Comparison of ENCODE assay signal across 1 cellular context in genomic region chr1:227317541-227318002, GRCh38.
A peak's percentile ranks its signal among the peaks of the same experiment; 100 is the strongest.
TF ChIP-seq lines count a peak whose summit lies in the region.

No MANE protein-coding gene starts in this region.

TF ChIP-seq in K562, 482 proteins besides CTCF, POLR2A, EP300 and RAD21 (continued from another document and continues in another):
- TF ChIP-seq FOXP4 (CRISPR knock-in tag; IDR thresholded peaks at IDR 0.05; ENCODE audit: borderline replicate concordance), result no peak
- no peak for TF ChIP-seq SMARCB1 (IDR thresholded peaks at IDR 0.05; ENCODE audit: insufficient read length, low read depth)
- peak; percentile 98 for TF ChIP-seq MLLT1 (IDR thresholded peaks at IDR 0.05)
- no peak for TF ChIP-seq CXXC5 (CRISPR knock-in tag; IDR thresholded peaks at IDR 0.05)
- TF ChIP-seq CCAR2 (IDR thresholded peaks at IDR 0.05; ENCODE audit: low read depth, low read length), result no peak
- TF ChIP-seq FOXA3 (CRISPR knock-in tag; conservative IDR thresholded peaks at IDR 0.05 in 1 of 2, IDR thresholded peaks at IDR 0.05 in 1 of 2), result no peak
- peak; percentile 28 for TF ChIP-seq TAF9B (IDR thresholded peaks at IDR 0.05; ENCODE audit: partially characterized antibody)
- no peak for TF ChIP-seq SNRNP70 (optimal IDR thresholded peaks at IDR 0.05; ENCODE audit: low read depth, low read length)
- no peak for TF ChIP-seq BMI1 (IDR thresholded peaks at IDR 0.05; ENCODE audit: low read length)
- 0 out of 2 replicates have a peak, but pooled peaks have one; percentile 27 for TF ChIP-seq ZEB2 (IDR thresholded peaks at IDR 0.05)
- no peak for TF ChIP-seq POLR3G (IDR thresholded peaks at IDR 0.05; ENCODE audit: extremely low read depth, insufficient read length, insufficient replicate concordance)
- TF ChIP-seq, protein P1, sequence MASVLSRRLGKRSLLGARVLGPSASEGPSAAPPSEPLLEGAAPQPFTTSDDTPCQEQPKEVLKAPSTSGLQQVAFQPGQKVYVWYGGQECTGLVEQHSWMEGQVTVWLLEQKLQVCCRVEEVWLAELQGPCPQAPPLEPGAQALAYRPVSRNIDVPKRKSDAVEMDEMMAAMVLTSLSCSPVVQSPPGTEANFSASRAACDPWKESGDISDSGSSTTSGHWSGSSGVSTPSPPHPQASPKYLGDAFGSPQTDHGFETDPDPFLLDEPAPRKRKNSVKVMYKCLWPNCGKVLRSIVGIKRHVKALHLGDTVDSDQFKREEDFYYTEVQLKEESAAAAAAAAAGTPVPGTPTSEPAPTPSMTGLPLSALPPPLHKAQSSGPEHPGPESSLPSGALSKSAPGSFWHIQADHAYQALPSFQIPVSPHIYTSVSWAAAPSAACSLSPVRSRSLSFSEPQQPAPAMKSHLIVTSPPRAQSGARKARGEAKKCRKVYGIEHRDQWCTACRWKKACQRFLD (CRISPR knock-in tag; IDR thresholded peaks at IDR 0.05), result no peak
- TF ChIP-seq FOXJ3 (CRISPR knock-in tag; IDR thresholded peaks at IDR 0.05), result no peak
- no peak for TF ChIP-seq BCL6 (CRISPR knock-in tag; IDR thresholded peaks at IDR 0.05)
- TF ChIP-seq ZNF57 (CRISPR knock-in tag; IDR thresholded peaks at IDR 0.05), result no peak
- TF ChIP-seq RBM25 (IDR thresholded peaks at IDR 0.05; ENCODE audit: low read depth, low read length, severe bottlenecking), result no peak
- TF ChIP-seq, protein P2, sequence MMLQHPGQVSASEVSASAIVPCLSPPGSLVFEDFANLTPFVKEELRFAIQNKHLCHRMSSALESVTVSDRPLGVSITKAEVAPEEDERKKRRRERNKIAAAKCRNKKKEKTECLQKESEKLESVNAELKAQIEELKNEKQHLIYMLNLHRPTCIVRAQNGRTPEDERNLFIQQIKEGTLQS (IDR thresholded peaks at IDR 0.05), result peak; percentile 90
- TF ChIP-seq, protein P2 (CRISPR knock-in tag; conservative IDR thresholded peaks at IDR 0.05), result no peak
- TF ChIP-seq LCOR (CRISPR knock-in tag; IDR thresholded peaks at IDR 0.05), result no peak
- TF ChIP-seq, protein P3, sequence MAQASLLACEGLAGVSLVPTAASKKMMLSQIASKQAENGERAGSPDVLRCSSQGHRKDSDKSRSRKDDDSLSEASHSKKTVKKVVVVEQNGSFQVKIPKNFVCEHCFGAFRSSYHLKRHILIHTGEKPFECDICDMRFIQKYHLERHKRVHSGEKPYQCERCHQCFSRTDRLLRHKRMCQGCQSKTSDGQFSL (CRISPR knock-in tag; IDR thresholded peaks at IDR 0.05), result no peak
- TF ChIP-seq, protein P3 (tag; IDR thresholded peaks at IDR 0.05), result no peak; a peak in 1 of 4 replicates
- no peak for TF ChIP-seq TSHZ1 (CRISPR knock-in tag; IDR thresholded peaks at IDR 0.05)
- TF ChIP-seq ETV5 (CRISPR knock-in tag; IDR thresholded peaks at IDR 0.05; ENCODE audit: low read depth), result no peak
- TF ChIP-seq MTA2 (IDR thresholded peaks at IDR 0.05; ENCODE audit: low read depth), result peak; percentile 40; the same call in 1 of the 2 replicates
- TF ChIP-seq TEAD4 (IDR thresholded peaks at IDR 0.05; ENCODE audit: low read length), result no peak
- TF ChIP-seq TEAD4 (CRISPR knock-in tag; IDR thresholded peaks at IDR 0.05; ENCODE audit: borderline replicate concordance), result no peak
- peak; percentile 67; the same call in 1 of the 2 replicates for TF ChIP-seq MIER1 (IDR thresholded peaks at IDR 0.05; ENCODE audit: low read depth)
- TF ChIP-seq, protein P4, sequence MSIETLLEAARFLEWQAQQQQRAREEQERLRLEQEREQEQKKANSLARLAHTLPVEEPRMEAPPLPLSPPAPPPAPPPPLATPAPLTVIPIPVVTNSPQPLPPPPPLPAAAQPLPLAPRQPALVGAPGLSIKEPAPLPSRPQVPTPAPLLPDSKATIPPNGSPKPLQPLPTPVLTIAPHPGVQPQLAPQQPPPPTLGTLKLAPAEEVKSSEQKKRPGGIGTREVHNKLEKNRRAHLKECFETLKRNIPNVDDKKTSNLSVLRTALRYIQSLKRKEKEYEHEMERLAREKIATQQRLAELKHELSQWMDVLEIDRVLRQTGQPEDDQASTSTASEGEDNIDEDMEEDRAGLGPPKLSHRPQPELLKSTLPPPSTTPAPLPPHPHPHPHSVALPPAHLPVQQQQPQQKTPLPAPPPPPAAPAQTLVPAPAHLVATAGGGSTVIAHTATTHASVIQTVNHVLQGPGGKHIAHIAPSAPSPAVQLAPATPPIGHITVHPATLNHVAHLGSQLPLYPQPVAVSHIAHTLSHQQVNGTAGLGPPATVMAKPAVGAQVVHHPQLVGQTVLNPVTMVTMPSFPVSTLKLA (conservative IDR thresholded peaks at IDR 0.05), result peak in 1 of 2 experiments; percentile 23; a peak in 1 of 4 replicates
- TF ChIP-seq, protein P5, sequence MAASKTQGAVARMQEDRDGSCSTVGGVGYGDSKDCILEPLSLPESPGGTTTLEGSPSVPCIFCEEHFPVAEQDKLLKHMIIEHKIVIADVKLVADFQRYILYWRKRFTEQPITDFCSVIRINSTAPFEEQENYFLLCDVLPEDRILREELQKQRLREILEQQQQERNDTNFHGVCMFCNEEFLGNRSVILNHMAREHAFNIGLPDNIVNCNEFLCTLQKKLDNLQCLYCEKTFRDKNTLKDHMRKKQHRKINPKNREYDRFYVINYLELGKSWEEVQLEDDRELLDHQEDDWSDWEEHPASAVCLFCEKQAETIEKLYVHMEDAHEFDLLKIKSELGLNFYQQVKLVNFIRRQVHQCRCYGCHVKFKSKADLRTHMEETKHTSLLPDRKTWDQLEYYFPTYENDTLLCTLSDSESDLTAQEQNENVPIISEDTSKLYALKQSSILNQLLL (CRISPR knock-in tag; IDR thresholded peaks at IDR 0.05; ENCODE audit: borderline replicate concordance), result no peak
- TF ChIP-seq BRF1 (IDR thresholded peaks at IDR 0.05; ENCODE audit: borderline replicate concordance, extremely low read depth, insufficient read length), result no peak
- no peak for TF ChIP-seq PBX2 (CRISPR knock-in tag; IDR thresholded peaks at IDR 0.05; ENCODE audit: low read depth)
- no peak for TF ChIP-seq PBX2 (tag; conservative IDR thresholded peaks at IDR 0.05; ENCODE audit: low read depth)
- TF ChIP-seq ZNF280A (IDR thresholded peaks at IDR 0.05; ENCODE audit: low read depth, partially characterized antibody), result no peak
